18 cellular contexts compared by ENCODE assay signal in the genomic region with DNA sequence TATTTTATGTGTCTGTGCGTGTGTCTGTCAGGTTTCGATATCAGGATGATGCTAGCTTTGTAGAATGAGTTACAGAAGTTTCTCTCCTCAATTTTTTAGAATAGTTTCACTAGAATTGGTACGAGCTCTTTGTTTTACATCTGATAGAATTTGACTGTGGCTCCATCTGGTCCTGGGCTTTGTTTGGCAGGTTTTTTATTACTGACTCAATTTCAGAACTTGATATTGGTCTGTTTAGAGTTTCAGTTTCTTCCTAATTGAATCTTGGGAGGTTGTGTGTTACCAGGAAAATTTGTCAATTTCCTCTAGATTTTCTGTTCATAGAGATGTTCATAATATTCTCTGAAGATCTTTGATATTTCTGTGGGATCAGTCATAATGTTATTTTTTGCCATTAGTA.
DNase-seq lines count a peak whose midpoint lies in the region; TF ChIP-seq lines count a peak whose summit lies in the region.
"Had no signal": no experiment of that assay in that cellular context is flagged by ENCODE, and none has a peak within 500 bp of the region (broad histone marks: within the 10 kb centered on the region; RNA-seq: fewer than 3 reads in every experiment).

No MANE protein-coding gene starts in this region.

- no peak overlapping the region for H2BK15ac ChIP-seq in mesenchymal stem cell (ENCODE audit: low read depth, poor library complexity, severe bottlenecking)

- H3K27me3 ChIP-seq in mesenchymal stem cell (ENCODE audit: control insufficient read depth in 1 of 2, insufficient read depth in 1 of 2, low read length in 2 of 2) (no peaks in the 10 kb centered on the region), mammary epithelial cell (ENCODE audit: insufficient read depth, low read length) (no peaks in the 10 kb centered on the region)
- H3K27me3 ChIP-seq: BLaER1 had no signal

- no peaks in the 10 kb centered on the region for H3K79me1 ChIP-seq in mesenchymal stem cell (replicated peaks; ENCODE audit: low read length, poor library complexity, severe bottlenecking)

- H3K4me2 ChIP-seq in mesenchymal stem cell (ENCODE audit: low read length, poor library complexity, severe bottlenecking) (no peak overlapping the region), mammary epithelial cell (ENCODE audit: insufficient read depth, low read depth, low read length) (no peak overlapping the region)
- H3K4me2 ChIP-seq: BLaER1 had no signal

- dilution Hi-C loops in mammary epithelial cell (cut with HindIII; ENCODE audit: low sequenced_read_pairs), result no loop called here

- H3K36me3 ChIP-seq in mesenchymal stem cell (ENCODE audit: control insufficient read depth in 1 of 2, insufficient read depth in 2 of 2, low read depth in 1 of 2, low read length in 2 of 2) (no peaks in the 10 kb centered on the region), mammary epithelial cell (ENCODE audit: insufficient read depth, low read length) (no peaks in the 10 kb centered on the region)
- H3K36me3 ChIP-seq: BLaER1 had no signal

- no peak overlapping the region for H3K4ac ChIP-seq in mesenchymal stem cell (ENCODE audit: low read depth in 1 of 2, low read length in 2 of 2)

- H4K20me1 ChIP-seq in mammary epithelial cell (ENCODE audit: insufficient read depth, low read length), result no peaks in the 10 kb centered on the region
- H4K20me1 ChIP-seq: BLaER1 had no signal

- intact Hi-C loops in mammary epithelial cell (cut with micrococcal nuclease), result no loop called here

- CTCF ChIA-PET in mammary epithelial cell (lab: Charles Lee; ENCODE audit: low non-redundant PET), result no interaction called here

- BruUV-seq in mammary epithelial cell (replicated peaks; lab: Mats Ljungman, UMichigan), result no TSS peak

- H3K4me3 ChIP-seq in mesenchymal stem cell (ENCODE audit: insufficient read depth in 1 of 2, low read depth in 1 of 2, low read length in 2 of 2) (no peak overlapping the region), mammary epithelial cell (replicated peaks in 1 of 3; ENCODE audit: insufficient read depth in 1 of 3, low read depth in 2 of 3, low read length in 3 of 3) (no peak overlapping the region)
- H3K4me3 ChIP-seq: BLaER1 had no signal

- no peak overlapping the region for H3K23ac ChIP-seq in mesenchymal stem cell (ENCODE audit: low read length in 2 of 2)

- no peak overlapping the region for H3K18ac ChIP-seq in mesenchymal stem cell (ENCODE audit: low read depth in 1 of 2, low read length in 2 of 2)

- no peaks in the 10 kb centered on the region for H3K4me1 ChIP-seq in mesenchymal stem cell (ENCODE audit: control insufficient read depth, insufficient read depth, low read depth, low read length)
- no peaks in the 10 kb centered on the region for H3K4me1 ChIP-seq in mammary epithelial cell (ENCODE audit: insufficient read depth, low read length)

- no peak overlapping the region for H3K27ac ChIP-seq in mesenchymal stem cell (ENCODE audit: low read length, poor library complexity, severe bottlenecking)
- no peak overlapping the region for H3K27ac ChIP-seq in mammary epithelial cell (ENCODE audit: insufficient read depth, low read depth, low read length)
- H3K27ac ChIP-seq: 22Rv1, BLaER1, C4-2B had no signal

- no peak for TF ChIP-seq CTCF in mammary epithelial cell (conservative IDR thresholded peaks at IDR 0.05 in 1 of 2, IDR thresholded peaks at IDR 0.05 in 1 of 2; ENCODE audit: extremely low read depth in 1 of 2, insufficient read depth in 1 of 2, low read depth in 1 of 2, low read length in 2 of 2)

- H2AK5ac ChIP-seq in mesenchymal stem cell (ENCODE audit: low read length, severe bottlenecking), result no peak overlapping the region

- no peak overlapping the region for H4K91ac ChIP-seq in mesenchymal stem cell (ENCODE audit: low read length)

- H3K9ac ChIP-seq in mesenchymal stem cell (ENCODE audit: low read length) (peak overlapping the region; percentile 44), mammary epithelial cell (ENCODE audit: insufficient read depth, low read length) (no peak overlapping the region)
- H3K9ac ChIP-seq: BLaER1 had no signal

- no peak overlapping the region for H2AFZ ChIP-seq in mesenchymal stem cell (ENCODE audit: low read depth, low read length)
- H2AFZ ChIP-seq in mammary epithelial cell (ENCODE audit: low read depth, low read length), result no peak overlapping the region

- no peak overlapping the region for H3K14ac ChIP-seq in mesenchymal stem cell (ENCODE audit: low read length in 2 of 2)

- in situ Hi-C loops in mammary epithelial cell (cut with MboI; ENCODE audit: low sequenced_read_pairs in 2 of 2), result no loop called here

- no peak overlapping the region for H2BK5ac ChIP-seq in mesenchymal stem cell (ENCODE audit: low read depth, low read length, poor library complexity, severe bottlenecking)

- no peak overlapping the region for H2BK120ac ChIP-seq in mesenchymal stem cell (ENCODE audit: low read depth, low read length)

- H4K8ac ChIP-seq in mesenchymal stem cell (ENCODE audit: low read length), result no peak overlapping the region

- no peaks in the 10 kb centered on the region for H3K79me2 ChIP-seq in mammary epithelial cell (ENCODE audit: insufficient read depth, low read length)

- H2BK12ac ChIP-seq in mesenchymal stem cell (ENCODE audit: low read length in 2 of 2), result no peak overlapping the region

- WGBS in mesenchymal stem cell, result 96% methylated on average over 3 of the region's 3 CpGs
- 74% methylated on average over 3 of the region's 3 CpGs for WGBS in mammary epithelial cell (ENCODE audit: low coverage, missing lambda C conversion rate)

- DNase-seq in NCI-H2171 treated with DMSO at 0.1 percent for 48 hours (lab: John Stamatoyannopoulos, UW) (peak; percentile 16), NCI-H2171 (lab: John Stamatoyannopoulos, UW) (no peak), fibroblast of gingiva (ENCODE audit: low read depth) (peak; percentile 45), mesenchymal stem cell (no peak), mammary epithelial cell (no peak), MV-4-11 (lab: John Stamatoyannopoulos, UW) (no peak), COLO829 (ENCODE audit: low spot score) (no peak), NCI-H187 (lab: John Stamatoyannopoulos, UW) (no peak)
- DNase-seq: CD4-positive, CD25-positive, alpha-beta regulatory T cell; CD8-positive, alpha-beta T cell; DMS53; DMS79 treated with DMSO at 0.1 percent for 48 hours; GF-D8; H7; HCEC 1CT had no signal

- H3K9me3 ChIP-seq in mesenchymal stem cell (ENCODE audit: control insufficient read depth, low read length) (no peaks in the 10 kb centered on the region), mammary epithelial cell (replicated peaks; ENCODE audit: insufficient read depth, low read length) (no peaks in the 10 kb centered on the region)

Comparison
In these comparisons a context has a peak if more than half of its experiments do, and no peak if none do; other contexts are left out.
1. DNase-seq: peak in NCI-H2171 treated with DMSO at 0.1 percent for 48 hours (single experiment) and fibroblast of gingiva (single experiment); none in NCI-H2171 (single experiment), mesenchymal stem cell (single experiment), mammary epithelial cell (single experiment), MV-4-11 (single experiment), COLO829 (single experiment) and NCI-H187 (0 of 2).